Comparison of ENCODE assay signal across 9 cellular contexts in genomic region chr6:5471637-5472430, GRCh38.
DNase-seq lines count a peak whose midpoint lies in the region; ATAC-seq, FAIRE-seq and TF ChIP-seq lines count a peak whose summit lies in the region.
"Had no signal": no experiment of that assay in that cellular context is flagged by ENCODE, and none has a peak within 500 bp of the region (broad histone marks: within the 10 kb centered on the region; RNA-seq: fewer than 3 reads in every experiment).

No MANE protein-coding gene starts in this region.

- TF ChIP-seq EP300 in GM12878 (IDR thresholded peaks at IDR 0.05; ENCODE audit: borderline replicate concordance in 1 of 2, control insufficient read depth in 1 of 2, low read depth in 2 of 2, low read length in 2 of 2) (no peak), neural cell (conservative IDR thresholded peaks at IDR 0.05; ENCODE audit: poor library complexity, severe bottlenecking) (peak; percentile 71)

- no peak for FAIRE-seq in GM12878 (lab: Jason Lieb, UNC)
- FAIRE-seq: bronchial epithelial cell had no signal

- no peaks in the 10 kb centered on the region for H3K79me2 ChIP-seq in GM12878 (ENCODE audit: control insufficient read depth, insufficient read depth, low read length)
- no peaks in the 10 kb centered on the region for H3K79me2 ChIP-seq in neural cell (replicated peaks; ENCODE audit: insufficient read depth, low read length)

- intact Hi-C loops in GM12878 (cut with micrococcal nuclease; ENCODE audit: unreplicated experiment) = loop anchor here (2.0 to 10.0 kb wide), 4 partner anchors 35 to 1075 kb away; partner anchors contain the start of gene NRN1

- H4K20me1 ChIP-seq in GM12878 (ENCODE audit: control insufficient read depth, insufficient read depth) = no peaks in the 10 kb centered on the region
- H4K20me1 ChIP-seq in neural cell (ENCODE audit: insufficient read depth) = no peaks in the 10 kb centered on the region

- TF ChIP-seq RAD21 in GM12878 (IDR thresholded peaks at IDR 0.05; ENCODE audit: insufficient read depth, low read depth, low read length) (no peak), neural cell (conservative IDR thresholded peaks at IDR 0.05) (no peak)

- no peak for ATAC-seq in GM12878
- ATAC-seq in HG02623 (IDR thresholded peaks at IDR 0.05; ENCODE audit: unreplicated experiment) = no peak
- no peak for ATAC-seq in GM21528 (IDR thresholded peaks at IDR 0.05; ENCODE audit: low FRiP score, unreplicated experiment)

- RAD21 ChIA-PET in GM12878 (lab: Charles Lee; ENCODE audit: unreplicated experiment) = interaction anchor here (0.6 to 3.3 kb wide), 36 partner anchors 9 to 1083 kb away, joined by 3 to 28 read pairs (median 4); no protein-coding TSS in a partner anchor

- in situ Hi-C loops in GM12878 (cut with MboI) = loop anchor here (10.0 kb wide), 1 partner anchor 1073 kb away; no protein-coding TSS in a partner anchor

- no peak overlapping the region for H2AFZ ChIP-seq in GM12878 (ENCODE audit: control insufficient read depth, low read depth, low read length)
- H2AFZ ChIP-seq in neural cell (ENCODE audit: low read depth, low read length) = peak overlapping the region; percentile 41

- H3K4me3 ChIP-seq in HUES48 (ENCODE audit: low read depth, low read length) = no peak overlapping the region
- H3K4me3 ChIP-seq in GM12878 = no peak overlapping the region
- peak overlapping the region; percentile 58 for H3K4me3 ChIP-seq in neural cell (ENCODE audit: low read length)

- H3K4me2 ChIP-seq in GM12878 (ENCODE audit: control insufficient read depth, insufficient read depth) (no peak overlapping the region), neural cell (ENCODE audit: low read length) (peak overlapping the region; percentile 78)

- POLR2A ChIA-PET in GM12878 (lab: Charles Lee) = interaction anchor here (1.7 kb wide), 1 partner anchor 1075 kb away, joined by 3 read pairs; no protein-coding TSS in a partner anchor

- no peaks in the 10 kb centered on the region for H3K9me3 ChIP-seq in HUES48 (ENCODE audit: control insufficient read depth, insufficient read depth, low read length)
- no peaks in the 10 kb centered on the region for H3K9me3 ChIP-seq in GM12878 (replicated peaks; ENCODE audit: control insufficient read depth, insufficient read depth, low read length)
- H3K9me3 ChIP-seq in neural cell (ENCODE audit: low read length) = no peaks in the 10 kb centered on the region

- H3K27ac ChIP-seq in HUES48 (ENCODE audit: low read depth, low read length) (peak overlapping the region; percentile 74), GM12878 (ENCODE audit: control insufficient read depth, insufficient read depth) (no peak overlapping the region), neural cell (ENCODE audit: low read length) (peak overlapping the region; percentile 96)

- H3K4me1 ChIP-seq in HUES48 (ENCODE audit: control insufficient read depth, insufficient read depth, low read length) (peaks cover 34% of the 10 kb centered on the region), GM12878 (ENCODE audit: control insufficient read depth, insufficient read depth, low read length) (0 out of 2 replicates have a peak, but pooled peaks cover 3% of the 10 kb centered on the region)

- BruUV-seq in GM12878 (replicated peaks; lab: Mats Ljungman, UMichigan) = no TSS peak

- no peak for TF ChIP-seq POLR2A in GM12878 (IDR thresholded peaks at IDR 0.05; ENCODE audit: low read depth, low read length)

- no peaks in the 10 kb centered on the region for H3K9me2 ChIP-seq in neural cell (ENCODE audit: insufficient read depth, low read length)

- H3F3A ChIP-seq in neural cell (ENCODE audit: insufficient read depth, low read length, poor library complexity, severe bottlenecking) = peaks cover 9% of the 10 kb centered on the region

- WGBS in GM12878 (ENCODE audit: insufficient coverage, insufficient replicate concordance, low lambda C conversion rate, missing lambda C conversion rate) = 94% methylated on average over 12 of the region's 12 CpGs

- H3K27me3 ChIP-seq in HUES48 (ENCODE audit: control insufficient read depth, insufficient read depth, low read length) (no peaks in the 10 kb centered on the region), GM12878 (replicated peaks in 1 of 2; ENCODE audit: control insufficient read depth in 2 of 2, insufficient read depth in 2 of 2, low read length in 1 of 2) (no peaks in the 10 kb centered on the region), neural cell (ENCODE audit: insufficient read depth, low read depth, low read length) (no peaks in the 10 kb centered on the region)

- H3K9ac ChIP-seq in HUES48 (ENCODE audit: low read depth, low read length) (no peak overlapping the region), GM12878 (ENCODE audit: control insufficient read depth, insufficient read depth, low read length) (no peak overlapping the region), neural cell (ENCODE audit: low read length) (peak overlapping the region; percentile 71)

- TF ChIP-seq CTCF in GM12878 (IDR thresholded peaks at IDR 0.05 in 2 of 3, conservative IDR thresholded peaks at IDR 0.05 in 1 of 3; ENCODE audit: control insufficient read depth in 2 of 3, extremely low read depth in 1 of 3, insufficient read depth in 1 of 3, low read depth in 3 of 3, low read length in 3 of 3) (no peak), neural cell (IDR thresholded peaks at IDR 0.05; ENCODE audit: poor library complexity, severe bottlenecking) (no peak)

- no peaks in the 10 kb centered on the region for H3K36me3 ChIP-seq in HUES48 (ENCODE audit: control insufficient read depth, insufficient read depth, low read length)
- peaks cover 0 to 2% of the 10 kb centered on the region in 2 experiments; a peak in 1 of 4 replicates for H3K36me3 ChIP-seq in GM12878 (ENCODE audit: control insufficient read depth in 2 of 2, insufficient read depth in 2 of 2, low read length in 1 of 2)
- no peaks in the 10 kb centered on the region for H3K36me3 ChIP-seq in neural cell (ENCODE audit: insufficient read depth, low read length)

- SMC1A ChIA-PET in GM12878 (lab: Charles Lee; ENCODE audit: uncharacterized antibody, unreplicated experiment) = interaction anchor here (0.6 to 3.0 kb wide), 37 partner anchors 9 to 1079 kb away, joined by 3 to 31 read pairs (median 4); no protein-coding TSS in a partner anchor

- DNase-seq in NCI-H446 (lab: John Stamatoyannopoulos, UW) (peak; percentile 38 to 64), GM12878 (ENCODE audit: low read depth, low spot score) (no peak), NCI-H187 treated with DMSO at 0.1 percent for 48 hours (lab: John Stamatoyannopoulos, UW) (no peak)
- DNase-seq in activated naive CD4-positive, alpha-beta T cell treated with Interleukin-2 at 50 U/mL for 16 hours = no peak

- CTCF ChIA-PET in GM12878 (lab: Yijun Ruan, JAX) = interaction anchor here (0.5 to 3.2 kb wide), 70 partner anchors 10 to 1081 kb away, joined by 3 to 43 read pairs (median 4); partner anchors contain the start of gene NRN1

TF ChIP-seq in GM12878, 131 proteins besides CTCF, POLR2A, EP300 and RAD21:
- TF ChIP-seq ZBTB33 (IDR thresholded peaks at IDR 0.05) = 0 out of 2 replicates have a peak, but pooled peaks have one; percentile 26
- TF ChIP-seq CEBPB (IDR thresholded peaks at IDR 0.05; ENCODE audit: borderline replicate concordance in 1 of 2, low read depth in 2 of 2, low read length in 2 of 2) = no peak

TF ChIP-seq in neural cell, 6 proteins besides CTCF, POLR2A, EP300 and RAD21:
- TF ChIP-seq, protein P1, sequence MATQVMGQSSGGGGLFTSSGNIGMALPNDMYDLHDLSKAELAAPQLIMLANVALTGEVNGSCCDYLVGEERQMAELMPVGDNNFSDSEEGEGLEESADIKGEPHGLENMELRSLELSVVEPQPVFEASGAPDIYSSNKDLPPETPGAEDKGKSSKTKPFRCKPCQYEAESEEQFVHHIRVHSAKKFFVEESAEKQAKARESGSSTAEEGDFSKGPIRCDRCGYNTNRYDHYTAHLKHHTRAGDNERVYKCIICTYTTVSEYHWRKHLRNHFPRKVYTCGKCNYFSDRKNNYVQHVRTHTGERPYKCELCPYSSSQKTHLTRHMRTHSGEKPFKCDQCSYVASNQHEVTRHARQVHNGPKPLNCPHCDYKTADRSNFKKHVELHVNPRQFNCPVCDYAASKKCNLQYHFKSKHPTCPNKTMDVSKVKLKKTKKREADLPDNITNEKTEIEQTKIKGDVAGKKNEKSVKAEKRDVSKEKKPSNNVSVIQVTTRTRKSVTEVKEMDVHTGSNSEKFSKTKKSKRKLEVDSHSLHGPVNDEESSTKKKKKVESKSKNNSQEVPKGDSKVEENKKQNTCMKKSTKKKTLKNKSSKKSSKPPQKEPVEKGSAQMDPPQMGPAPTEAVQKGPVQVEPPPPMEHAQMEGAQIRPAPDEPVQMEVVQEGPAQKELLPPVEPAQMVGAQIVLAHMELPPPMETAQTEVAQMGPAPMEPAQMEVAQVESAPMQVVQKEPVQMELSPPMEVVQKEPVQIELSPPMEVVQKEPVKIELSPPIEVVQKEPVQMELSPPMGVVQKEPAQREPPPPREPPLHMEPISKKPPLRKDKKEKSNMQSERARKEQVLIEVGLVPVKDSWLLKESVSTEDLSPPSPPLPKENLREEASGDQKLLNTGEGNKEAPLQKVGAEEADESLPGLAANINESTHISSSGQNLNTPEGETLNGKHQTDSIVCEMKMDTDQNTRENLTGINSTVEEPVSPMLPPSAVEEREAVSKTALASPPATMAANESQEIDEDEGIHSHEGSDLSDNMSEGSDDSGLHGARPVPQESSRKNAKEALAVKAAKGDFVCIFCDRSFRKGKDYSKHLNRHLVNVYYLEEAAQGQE (IDR thresholded peaks at IDR 0.05; ENCODE audit: borderline replicate concordance) = peak; percentile 76
- TF ChIP-seq MXI1 (conservative IDR thresholded peaks at IDR 0.05; ENCODE audit: poor library complexity, severe bottlenecking) (peak; percentile 72), POLR2AphosphoS5 (IDR thresholded peaks at IDR 0.05) (peak; percentile 77), EZH2 (IDR thresholded peaks at IDR 0.05; ENCODE audit: borderline replicate concordance, insufficient read depth, low read length, poor library complexity, severe bottlenecking) (no peak), TAF1 (IDR thresholded peaks at IDR 0.05; ENCODE audit: low read depth) (peak; percentile 8), SMC3 (conservative IDR thresholded peaks at IDR 0.05; ENCODE audit: poor library complexity) (no peak)
TF ChIP-seq in neural cell: peak in this region for 4.

Comparison
In these comparisons a context has a peak if more than half of its experiments do, and no peak if none do; other contexts are left out.
1. DNase-seq: peak in NCI-H446 (2 of 2); none in GM12878 (single experiment), NCI-H187 treated with DMSO at 0.1 percent for 48 hours (single experiment) and activated naive CD4-positive, alpha-beta T cell treated with Interleukin-2 at 50 U/mL for 16 hours (single experiment).